In the genomic region with DNA sequence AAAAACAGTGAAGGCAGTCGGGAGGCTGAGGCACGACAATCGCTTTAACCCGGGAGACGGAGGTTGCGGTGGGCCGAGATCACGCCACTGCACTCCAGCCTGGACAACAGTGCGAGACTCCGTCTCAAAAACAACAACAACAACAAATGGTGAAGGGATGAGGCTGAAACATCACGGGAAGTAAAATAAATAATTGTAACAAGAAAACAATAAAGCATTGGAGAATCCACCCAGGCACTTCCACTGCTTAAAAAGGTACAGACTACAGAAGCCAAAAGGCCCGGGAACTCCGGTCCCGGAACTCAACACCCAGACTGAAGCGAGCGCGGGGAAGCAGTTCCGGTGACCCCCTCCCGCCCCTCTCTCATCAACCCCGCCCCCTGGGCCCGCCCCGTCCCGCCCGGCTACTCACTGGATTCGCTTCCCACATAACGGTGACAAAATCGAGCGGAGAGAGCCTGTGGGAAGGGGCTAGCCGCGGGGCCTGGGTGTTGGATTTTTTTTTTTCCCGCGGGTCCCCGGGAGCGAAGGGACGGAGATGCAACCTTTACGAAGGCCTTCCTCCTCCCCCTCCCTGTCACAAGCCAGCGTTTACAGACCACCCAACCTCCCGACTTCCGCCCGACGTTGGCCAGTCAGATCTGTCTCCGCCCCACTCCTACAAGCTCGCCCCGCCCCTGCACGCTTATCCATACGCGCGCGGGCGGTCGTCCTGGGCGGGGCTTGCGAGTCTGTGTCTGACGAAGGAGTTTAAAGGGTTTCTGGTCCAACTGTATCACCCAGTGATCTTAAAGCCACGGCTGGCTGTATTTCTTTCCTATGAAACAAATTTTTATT, we compare ENCODE assay signal across 8 cellular contexts. TPM values are rescaled to one million over a fixed set of nuclear protein-coding genes. Genes with fewer than 3 reads are reported as not detected.
DNase-seq lines count a peak whose midpoint lies in the region; ATAC-seq and TF ChIP-seq lines count a peak whose summit lies in the region.

A gene with protein sequence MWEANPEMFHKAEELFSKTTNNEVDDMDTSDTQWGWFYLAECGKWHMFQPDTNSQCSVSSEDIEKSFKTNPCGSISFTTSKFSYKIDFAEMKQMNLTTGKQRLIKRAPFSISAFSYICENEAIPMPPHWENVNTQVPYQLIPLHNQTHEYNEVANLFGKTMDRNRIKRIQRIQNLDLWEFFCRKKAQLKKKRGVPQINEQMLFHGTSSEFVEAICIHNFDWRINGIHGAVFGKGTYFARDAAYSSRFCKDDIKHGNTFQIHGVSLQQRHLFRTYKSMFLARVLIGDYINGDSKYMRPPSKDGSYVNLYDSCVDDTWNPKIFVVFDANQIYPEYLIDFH (minus strand): TSS at position 600 of the 837 bp plus-strand sequence. CDS start 170 bp downstream, at position 430.

- peak within 1 kb of the TSS; percentile 88 for H3K23ac ChIP-seq in IMR-90 (ENCODE audit: low read depth, low read length)

- H3K18ac ChIP-seq in IMR-90 (ENCODE audit: low read depth, low read length) = peak within 1 kb of the TSS; percentile 78

- peaks cover 14% of the 10 kb centered on the region in 2 experiments for H3K79me1 ChIP-seq in IMR-90 (ENCODE audit: low read depth in 1 of 2, low read length in 2 of 2)

- no peaks in the 10 kb centered on the region for H3K36me3 ChIP-seq in IMR-90 (ENCODE audit: control insufficient read depth, insufficient read depth, low read length)

- BruUV-seq in IMR-90 (replicated peaks; lab: Mats Ljungman, UMichigan) = no TSS peak

- peak; percentile 74 for TF ChIP-seq POLR2A in IMR-90 (IDR thresholded peaks at IDR 0.05; ENCODE audit: low read depth, low read length)

- peaks cover 4% of the 10 kb centered on the region for H3K9me1 ChIP-seq in IMR-90 (ENCODE audit: insufficient read depth, low read length)

- H3K4me3 ChIP-seq in IMR-90 (ENCODE audit: insufficient read depth, low read depth, low read length) (peak within 1 kb of the TSS; percentile 82), epithelial cell of esophagus (ENCODE audit: low read length) (peak within 1 kb of the TSS; percentile 67)

- H3K27ac ChIP-seq in IMR-90 (ENCODE audit: insufficient read depth, low read length) = peak within 1 kb of the TSS; percentile 97

- H2BK5ac ChIP-seq in IMR-90 (ENCODE audit: low read depth, low read length, poor library complexity, severe bottlenecking) = peak within 1 kb of the TSS; percentile 88

- peak within 1 kb of the TSS; percentile 94 for H2AK9ac ChIP-seq in IMR-90 (replicated peaks; ENCODE audit: low read depth, low read length, poor library complexity)

- peak within 1 kb of the TSS; percentile 98 for H4K5ac ChIP-seq in IMR-90 (ENCODE audit: low read depth, low read length)

- TF ChIP-seq RAD21 in IMR-90 (IDR thresholded peaks at IDR 0.05; ENCODE audit: low read length) = no peak

- H2BK20ac ChIP-seq in IMR-90 (ENCODE audit: low read depth, low read length) = no peak within 1 kb of the TSS

- H2BK120ac ChIP-seq in IMR-90 (ENCODE audit: low read depth, low read length) = peak within 1 kb of the TSS; percentile 93

- H2BK15ac ChIP-seq in IMR-90 (ENCODE audit: low read depth, low read length) = no peak within 1 kb of the TSS

- in situ Hi-C loops in IMR-90 (cut with MboI; ENCODE audit: low sequenced_read_pairs) = no loop called here

- H3K4me2 ChIP-seq in IMR-90 (ENCODE audit: low read depth, low read length) = peak within 1 kb of the TSS; percentile 100

- intact Hi-C loops in IMR-90 (cut with micrococcal nuclease) = loop anchor here (10.0 kb wide), 1 partner anchor 568 kb away; no protein-coding TSS in a partner anchor

- H3K56ac ChIP-seq in IMR-90 (ENCODE audit: extremely low read depth, insufficient read depth, low read length) = peak within 1 kb of the TSS; percentile 86

- POLR2A ChIA-PET in IMR-90 (lab: Charles Lee; ENCODE audit: unreplicated experiment) = interaction anchor here (0.6 to 1.0 kb wide), 2 partner anchors 12 to 573 kb away, joined by 4 read pairs; no protein-coding TSS in a partner anchor

- H3K27me3 ChIP-seq in IMR-90 (ENCODE audit: control insufficient read depth, insufficient read depth, low read length) = no peaks in the 10 kb centered on the region

- peak within 1 kb of the TSS; percentile 88 to 96 for H4K8ac ChIP-seq in IMR-90 (ENCODE audit: low read depth in 2 of 2, low read length in 2 of 2)

- H3K9ac ChIP-seq in IMR-90 (ENCODE audit: low read depth, low read length) = peak within 1 kb of the TSS; percentile 91

- H4K91ac ChIP-seq in IMR-90 (ENCODE audit: insufficient read depth, low read depth, low read length) = peak within 1 kb of the TSS; percentile 83

- peak within 1 kb of the TSS; percentile 98 for H3K14ac ChIP-seq in IMR-90 (replicated peaks; ENCODE audit: low read depth, low read length)

- DNase-seq in DMS 273 (lab: John Stamatoyannopoulos, UW; ENCODE audit: unreplicated experiment) = peak; percentile 95
- DNase-seq in IMR-90 = peak; percentile 95
- peak; percentile 47 for DNase-seq in OCI-M2 (lab: John Stamatoyannopoulos, UW; ENCODE audit: unreplicated experiment)
- DNase-seq in activated T-cell treated with anti-CD3 and anti-CD28 coated beads for 4 hours = peak; percentile 97
- peak; percentile 96 for DNase-seq in epithelial cell of esophagus (ENCODE audit: low read depth)
- DNase-seq in mucosa of gallbladder (ENCODE audit: low spot score) = peak; percentile 96
- peak; percentile 95 for DNase-seq in stimulated activated CD8-positive, alpha-beta memory T cell treated with anti-CD3 and anti-CD28 coated beads, Interleukin-4, amount 100 ng/mL, for 4 hours (ENCODE audit: low read depth in 2 of 2, low spot score in 1 of 2)

- peak within 1 kb of the TSS; percentile 98 for H2AFZ ChIP-seq in IMR-90 (replicated peaks; ENCODE audit: low read length, poor library complexity)

- WGBS in IMR-90 (ENCODE audit: extremely low coverage in 2 of 2, insufficient read length in 1 of 2), 2 experiments = no CpG with 5 or more reads among the region's 55 CpGs

- no peaks in the 10 kb centered on the region for H3K4me1 ChIP-seq in IMR-90 (ENCODE audit: control insufficient read depth, insufficient read depth, low read length)

- ATAC-seq in GM21528 (IDR thresholded peaks at IDR 0.05; ENCODE audit: low FRiP score, unreplicated experiment) (peak; percentile 92), IMR-90 (ENCODE audit: low read depth) (peak; percentile 100)

- dilution Hi-C loops in IMR-90 (cut with HindIII; ENCODE audit: low sequenced_read_pairs, unreplicated experiment) = no loop called here

- no peak for TF ChIP-seq CTCF in IMR-90 (conservative IDR thresholded peaks at IDR 0.05; ENCODE audit: low read depth, low read length)
- no peak for TF ChIP-seq CTCF in epithelial cell of esophagus (IDR thresholded peaks at IDR 0.05; ENCODE audit: insufficient read depth, low read depth, low read length, missing control alignments)

- H3K4ac ChIP-seq in IMR-90 (ENCODE audit: low read depth, low read length) = peak within 1 kb of the TSS; percentile 85

- no peaks in the 10 kb centered on the region for H4K20me1 ChIP-seq in IMR-90 (ENCODE audit: insufficient read depth, low read length)

- CTCF ChIA-PET in IMR-90 (lab: Yijun Ruan, JAX) = no interaction called here

- peak within 1 kb of the TSS; percentile 49 for H2AK5ac ChIP-seq in IMR-90 (ENCODE audit: low read depth, low read length)

- no peaks in the 10 kb centered on the region for H3K9me3 ChIP-seq in IMR-90 (ENCODE audit: control insufficient read depth, insufficient read depth, low read length)

TF ChIP-seq in IMR-90, 13 proteins besides CTCF, POLR2A, EP300 and RAD21:
- TF ChIP-seq, protein P1, sequence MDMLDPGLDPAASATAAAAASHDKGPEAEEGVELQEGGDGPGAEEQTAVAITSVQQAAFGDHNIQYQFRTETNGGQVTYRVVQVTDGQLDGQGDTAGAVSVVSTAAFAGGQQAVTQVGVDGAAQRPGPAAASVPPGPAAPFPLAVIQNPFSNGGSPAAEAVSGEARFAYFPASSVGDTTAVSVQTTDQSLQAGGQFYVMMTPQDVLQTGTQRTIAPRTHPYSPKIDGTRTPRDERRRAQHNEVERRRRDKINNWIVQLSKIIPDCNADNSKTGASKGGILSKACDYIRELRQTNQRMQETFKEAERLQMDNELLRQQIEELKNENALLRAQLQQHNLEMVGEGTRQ (IDR thresholded peaks at IDR 0.05; ENCODE audit: low read depth, low read length) = peak; percentile 33; the same call in 1 of the 2 replicates
- peak; percentile 71 for TF ChIP-seq MAZ (IDR thresholded peaks at IDR 0.05; ENCODE audit: borderline replicate concordance, low read depth, low read length)
- TF ChIP-seq BHLHE40 (IDR thresholded peaks at IDR 0.05; ENCODE audit: low read depth, low read length) = peak; percentile 93
- TF ChIP-seq SMC3 (IDR thresholded peaks at IDR 0.05; ENCODE audit: low read depth, low read length) = no peak
- TF ChIP-seq MAFK (IDR thresholded peaks at IDR 0.05; ENCODE audit: low read depth, low read length) = no peak

RNA-seq across cellular contexts. Expression of the gene that starts here (rescaled TPM):
- total RNA-seq in IMR-90 (2012; rRNA removed) (1.7 and 1.8 TPM in 2 replicates), mucosa of gallbladder (7.9 TPM)
- polyA plus RNA-seq in IMR-90 (2012; rRNA removed) = 1.8 and 3.0 TPM in 2 replicates
- 0.77 and 1.0 TPM in 2 replicates for polyA plus RNA-seq in IMR-90 (2012; cell fraction: cytosol; rRNA removed)
- polyA plus RNA-seq in IMR-90 (2012; cell fraction: nucleus; rRNA removed; ENCODE audit: low replicate concordance) = 0.66 and 3.4 TPM in 2 replicates

Comparison
In these comparisons a context has a peak if more than half of its experiments do, and no peak if none do; other contexts are left out.
1. Peak in every context shown above with its lines: DNase-seq, ATAC-seq, H3K4me3 ChIP-seq and H3K27ac ChIP-seq.
2. DNase-seq: peak in every context shown above with its lines; median percentile 97 in activated T-cell treated with anti-CD3 and anti-CD28 coated beads for 4 hours; 96 in epithelial cell of esophagus; 96 in mucosa of gallbladder; 95 in DMS 273; 95 in IMR-90; 95 in stimulated activated CD8-positive, alpha-beta memory T cell treated with anti-CD3 and anti-CD28 coated beads, Interleukin-4, amount 100 ng/mL, for 4 hours; 47 in OCI-M2.